Comparison of ENCODE assay signal across 1 cellular context in genomic region chr2:36490749-36491148, GRCh38.
TF ChIP-seq lines count a peak whose summit lies in the region.

No MANE protein-coding gene starts in this region.

TF ChIP-seq in SK-N-SH treated with all-trans-retinoic acid at 6 μM for 48 hours, 23 proteins besides CTCF, POLR2A, EP300 and RAD21:
- TF ChIP-seq TSHZ2 (CRISPR knock-in tag; IDR thresholded peaks at IDR 0.05) = no peak
- no peak for TF ChIP-seq GLIS3 (CRISPR knock-in tag; IDR thresholded peaks at IDR 0.05)
- TF ChIP-seq CSDC2 (CRISPR knock-in tag; IDR thresholded peaks at IDR 0.05) = peak; percentile 89; the same call in 1 of the 2 replicates
- peak; percentile 51 for TF ChIP-seq ISL1 (CRISPR knock-in tag; IDR thresholded peaks at IDR 0.05)
- TF ChIP-seq PATZ1 (CRISPR knock-in tag; IDR thresholded peaks at IDR 0.05; ENCODE audit: borderline replicate concordance) = no peak
- TF ChIP-seq ZFP3 (CRISPR knock-in tag; IDR thresholded peaks at IDR 0.05) = no peak
TF ChIP-seq in SK-N-SH treated with all-trans-retinoic acid at 6 μM for 48 hours: peak in this region for 2.
